10 cellular contexts compared by ENCODE assay signal in genomic region chr4:90025248-90025647, GRCh38.
DNase-seq lines count a peak whose midpoint lies in the region; ATAC-seq, FAIRE-seq and TF ChIP-seq lines count a peak whose summit lies in the region.
"Had no signal": no experiment of that assay in that cellular context is flagged by ENCODE, and none has a peak within 500 bp of the region (broad histone marks: within the 10 kb centered on the region; RNA-seq: fewer than 3 reads in every experiment).

No MANE protein-coding gene starts in this region.

- H3K36me3 ChIP-seq in pancreas = no peaks in the 10 kb centered on the region
- H3K36me3 ChIP-seq in CD8-positive, alpha-beta memory T cell (ENCODE audit: insufficient read depth, low read length) = no peaks in the 10 kb centered on the region
- H3K36me3 ChIP-seq in esophagus muscularis mucosa = no peaks in the 10 kb centered on the region
- H3K36me3 ChIP-seq: neutrophil had no signal

- H3K36me3 Mint-ChIP-seq in CD8-positive, alpha-beta memory T cell = no peaks in the 10 kb centered on the region

- no peak overlapping the region for H3K4me3 Mint-ChIP-seq in CD8-positive, alpha-beta memory T cell

- TF ChIP-seq EP300 in esophagus muscularis mucosa (IDR thresholded peaks at IDR 0.05) = no peak

- no peak overlapping the region for H3K27ac Mint-ChIP-seq in CD8-positive, alpha-beta memory T cell

- peaks cover 0 to 2% (median 0%) of the 10 kb centered on the region in 5 donors for H3K9me3 Mint-ChIP-seq in CD8-positive, alpha-beta memory T cell

- CTCF ChIA-PET in CD8-positive, alpha-beta memory T cell (lab: Charles Lee) = no interaction called here

- H3K27me3 Mint-ChIP-seq in CD8-positive, alpha-beta memory T cell = peaks cover 0 to 3% of the 10 kb centered on the region in 2 donors

- TF ChIP-seq CTCF in pancreas (IDR thresholded peaks at IDR 0.05) (peak in 1 of 4 donors; percentile 23), esophagus muscularis mucosa (IDR thresholded peaks at IDR 0.05) (no peak)

- no peak for ATAC-seq in pancreas

- DNase-seq in NCI-H2171 treated with DMSO at 0.1 percent for 48 hours (lab: John Stamatoyannopoulos, UW) (peak; percentile 1), NCI-H2171 (lab: John Stamatoyannopoulos, UW) (no peak), NCI-H1694 (lab: John Stamatoyannopoulos, UW) (peak; percentile 26), dermis microvascular lymphatic vessel endothelial cell (ENCODE audit: low read depth in 2 of 2) (peak; percentile 1 to 28), pancreas (no peak), SW480 (ENCODE audit: low spot score) (no peak), esophagus muscularis mucosa (ENCODE audit: extremely low spot score) (no peak)
- DNase-seq in CD8-positive, alpha-beta memory T cell = no peak

- H3K4me3 ChIP-seq in pancreas (no peak overlapping the region), esophagus muscularis mucosa (no peak overlapping the region)
- no peak overlapping the region for H3K4me3 ChIP-seq in CD8-positive, alpha-beta memory T cell (ENCODE audit: low read length)

- no peaks in the 10 kb centered on the region for H3K4me1 ChIP-seq in pancreas
- no peaks in the 10 kb centered on the region for H3K4me1 ChIP-seq in CD8-positive, alpha-beta memory T cell (ENCODE audit: insufficient read depth, low read length)
- H3K4me1 ChIP-seq in esophagus muscularis mucosa = no peaks in the 10 kb centered on the region

- POLR2A ChIA-PET in CD8-positive, alpha-beta memory T cell (lab: Charles Lee) = no interaction called here

- no peak for TF ChIP-seq POLR2A in esophagus muscularis mucosa (IDR thresholded peaks at IDR 0.05; ENCODE audit: low read depth)

- WGBS in pancreas, 2 donors = 39 to 47% methylated on average over 1 of the region's 1 CpG
- 50% methylated on average over 1 of the region's 1 CpG for WGBS in esophagus muscularis mucosa

- H3K4me1 Mint-ChIP-seq in CD8-positive, alpha-beta memory T cell = no peaks in the 10 kb centered on the region

- FAIRE-seq in pancreas (lab: Jason Lieb, UNC) = peak; percentile 43

- H3K9me3 ChIP-seq in pancreas = no peaks in the 10 kb centered on the region
- no peaks in the 10 kb centered on the region for H3K9me3 ChIP-seq in CD8-positive, alpha-beta memory T cell (ENCODE audit: low read length)
- no peaks in the 10 kb centered on the region for H3K9me3 ChIP-seq in esophagus muscularis mucosa
- H3K9me3 ChIP-seq: neutrophil had no signal

- no peak overlapping the region for H3K27ac ChIP-seq in pancreas
- H3K27ac ChIP-seq in CD8-positive, alpha-beta memory T cell (ENCODE audit: low read depth, low read length) = no peak overlapping the region
- no peak overlapping the region for H3K27ac ChIP-seq in esophagus muscularis mucosa (replicated peaks in 1 of 4)
- H3K27ac ChIP-seq: epithelial cell of prostate, neutrophil had no signal

- H3K27me3 ChIP-seq in pancreas = no peaks in the 10 kb centered on the region
- no peaks in the 10 kb centered on the region for H3K27me3 ChIP-seq in CD8-positive, alpha-beta memory T cell (ENCODE audit: insufficient read depth, low read length, poor library complexity, severe bottlenecking)
- H3K27me3 ChIP-seq in esophagus muscularis mucosa = no peaks in the 10 kb centered on the region
- H3K27me3 ChIP-seq: neutrophil had no signal

- intact Hi-C loops in pancreas (cut with DNase I) (loop anchor here in 1 of 3 donors (10.0 kb wide), 1 partner anchor 270 kb away; no protein-coding TSS in a partner anchor), esophagus muscularis mucosa (cut with DNase I) (no loop called here)

Comparison
In these comparisons a context has a peak if more than half of its experiments do, and no peak if none do; other contexts are left out.
1. DNase-seq: peak in NCI-H2171 treated with DMSO at 0.1 percent for 48 hours (single experiment), NCI-H1694 (single experiment) and dermis microvascular lymphatic vessel endothelial cell (2 of 2); none in NCI-H2171 (single experiment), pancreas (0 of 6), SW480 (single experiment), CD8-positive, alpha-beta memory T cell (0 of 5) and esophagus muscularis mucosa (single experiment).